1 cellular context compared by ENCODE assay signal in genomic region chr18:39701071-39701783, GRCh38.
TF ChIP-seq lines count a peak whose summit lies in the region.

No MANE protein-coding gene starts in this region.

TF ChIP-seq in WTC11, 78 proteins besides CTCF, POLR2A, EP300 and RAD21 (continued from another document):
- TF ChIP-seq ARID4B (CRISPR knock-in tag; IDR thresholded peaks at IDR 0.05; ENCODE audit: borderline replicate concordance) (no peak), IRF2 (CRISPR knock-in tag; IDR thresholded peaks at IDR 0.05; ENCODE audit: borderline replicate concordance, low read depth) (no peak), TEAD4 (CRISPR knock-in tag; IDR thresholded peaks at IDR 0.05) (no peak), ZNF512 (CRISPR knock-in tag; IDR thresholded peaks at IDR 0.05; ENCODE audit: borderline replicate concordance) (no peak), STAT6 (CRISPR knock-in tag; conservative IDR thresholded peaks at IDR 0.05; ENCODE audit: low read depth) (no peak), ZNF281 (CRISPR knock-in tag; IDR thresholded peaks at IDR 0.05) (no peak), CREM (CRISPR knock-in tag; IDR thresholded peaks at IDR 0.05) (no peak), AR (CRISPR knock-in tag; IDR thresholded peaks at IDR 0.05) (no peak), PRDM15 (CRISPR knock-in tag; IDR thresholded peaks at IDR 0.05) (no peak), USF1 (CRISPR knock-in tag; IDR thresholded peaks at IDR 0.05) (no peak), ZNF423 (CRISPR knock-in tag; IDR thresholded peaks at IDR 0.05) (no peak), ZNF121 (CRISPR knock-in tag; IDR thresholded peaks at IDR 0.05) (no peak), ZMAT4 (CRISPR knock-in tag; IDR thresholded peaks at IDR 0.05) (no peak), RELA (CRISPR knock-in tag; IDR thresholded peaks at IDR 0.05; ENCODE audit: borderline replicate concordance) (no peak)
